8 cellular contexts compared by ENCODE assay signal in the genomic region with DNA sequence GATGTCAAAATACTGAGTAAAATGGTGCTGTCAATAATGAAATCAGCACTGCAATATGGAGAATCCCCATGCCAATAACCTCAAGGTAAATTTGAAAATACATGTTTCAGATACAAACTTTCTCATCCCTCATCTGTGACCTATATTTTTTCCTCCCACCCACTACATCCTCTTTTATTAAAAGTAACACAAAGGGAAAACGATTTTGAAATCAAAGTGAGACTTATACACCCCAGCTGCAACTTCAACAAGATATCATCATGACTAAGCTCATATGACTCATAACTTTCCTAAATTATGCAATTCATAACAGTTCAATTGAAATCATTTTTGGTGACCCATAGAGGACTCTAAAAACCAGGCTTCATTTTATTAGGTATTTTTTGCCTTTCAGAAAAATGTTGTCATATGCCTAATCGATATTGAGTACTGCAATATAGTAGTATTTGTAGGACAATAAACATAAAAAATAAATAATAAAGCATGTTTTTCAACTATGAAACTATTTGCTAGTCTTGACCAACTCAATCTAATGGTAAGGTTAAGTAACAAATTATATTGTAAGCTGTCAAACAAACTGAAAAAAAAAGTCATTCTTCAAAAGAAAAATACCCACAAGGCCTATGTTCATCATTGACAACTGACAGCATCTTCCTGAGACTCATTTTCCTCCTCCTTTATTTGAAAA. TPM values are rescaled to one million over a fixed set of nuclear protein-coding genes. Genes with fewer than 3 reads are reported as not detected.
A peak's percentile ranks its signal among the peaks of the same experiment; 100 is the strongest.
DNase-seq lines count a peak whose midpoint lies in the region; ATAC-seq and TF ChIP-seq lines count a peak whose summit lies in the region.

No MANE protein-coding gene starts in this region.

- ATAC-seq in left colon, result no peak

- no peaks in the 10 kb centered on the region for H3K9me3 ChIP-seq in SJSA1 (replicated peaks)

- H3K4me1 Mint-ChIP-seq in stimulated activated naive CD8-positive, alpha-beta T cell treated with anti-CD3 and anti-CD28 coated beads, Interleukin-15, Interleukin-2, amounts not matched to agents 100 ng/mL and 50 ng/mL, for 24 hours (ENCODE audit: low read depth), result peaks cover 80% of the 10 kb centered on the region

- peaks cover 29% of the 10 kb centered on the region for H3K4me1 ChIP-seq in SJSA1 (replicated peaks)

- H3K27me3 ChIP-seq in SJSA1 (replicated peaks), result no peaks in the 10 kb centered on the region

- peaks cover 3% of the 10 kb centered on the region; the same call in 1 of the 2 replicates for H3K36me3 ChIP-seq in SJSA1

- TF ChIP-seq POLR2A in erythroblast (IDR thresholded peaks at IDR 0.05; ENCODE audit: low read length), result no peak

- DNase-seq in DMS53 (lab: John Stamatoyannopoulos, UW) (peak; percentile 21), DMS53 treated with DMSO at 0.1 percent for 48 hours (lab: John Stamatoyannopoulos, UW; ENCODE audit: unreplicated experiment) (no peak), SJSA1 (ENCODE audit: low read depth in 1 of 2, low spot score in 2 of 2) (no peak), erythroblast (lab: John Stamatoyannopoulos, UW) (peak; percentile 74 to 87), posterior vena cava (ENCODE audit: low spot score) (no peak), left colon (no peak)
- no peak for DNase-seq in NK-92 treated with Interleukin-12 subunit alpha and Interleukin-12 subunit beta, amount 100 ng/mL, for 24 hours (lab: John Stamatoyannopoulos, UW)

- no peaks in the 10 kb centered on the region for H3K9me3 Mint-ChIP-seq in stimulated activated naive CD8-positive, alpha-beta T cell treated with anti-CD3 and anti-CD28 coated beads, Interleukin-15, Interleukin-2, amounts not matched to agents 100 ng/mL and 50 ng/mL, for 24 hours

- H3K27me3 Mint-ChIP-seq in stimulated activated naive CD8-positive, alpha-beta T cell treated with anti-CD3 and anti-CD28 coated beads, Interleukin-15, Interleukin-2, amounts not matched to agents 100 ng/mL and 50 ng/mL, for 24 hours, result no peaks in the 10 kb centered on the region

- H3K4me3 Mint-ChIP-seq in stimulated activated naive CD8-positive, alpha-beta T cell treated with anti-CD3 and anti-CD28 coated beads, Interleukin-15, Interleukin-2, amounts not matched to agents 100 ng/mL and 50 ng/mL, for 24 hours, result peak overlapping the region; percentile 59

- H3K36me3 Mint-ChIP-seq in stimulated activated naive CD8-positive, alpha-beta T cell treated with anti-CD3 and anti-CD28 coated beads, Interleukin-15, Interleukin-2, amounts not matched to agents 100 ng/mL and 50 ng/mL, for 24 hours (ENCODE audit: low read depth), result peaks cover 8% of the 10 kb centered on the region

- no peak overlapping the region for H3K4me3 ChIP-seq in SJSA1

- intact Hi-C loops in posterior vena cava (cut with DNase I) (loop anchor here in 1 of 2 donors (10.0 kb wide), 2 partner anchors 72 to 142 kb away; no protein-coding TSS in a partner anchor), left colon (cut with DNase I, micrococcal nuclease) (loop anchor here in 1 of 2 donors (10.0 kb wide), 1 partner anchor 72 kb away; no protein-coding TSS in a partner anchor)

- H3K27ac ChIP-seq in SJSA1, result peak overlapping the region; percentile 29

- H3K27ac Mint-ChIP-seq in stimulated activated naive CD8-positive, alpha-beta T cell treated with anti-CD3 and anti-CD28 coated beads, Interleukin-15, Interleukin-2, amounts not matched to agents 100 ng/mL and 50 ng/mL, for 24 hours, result peak overlapping the region; percentile 82

RNA-seq across cellular contexts. Expression of a gene that starts 3.0 kb away (rescaled TPM):
- 20.5 and 25.2 TPM in 2 replicates for total RNA-seq in SJSA1 (2014; rRNA removed; shearing (Covaris generic))
- total RNA-seq in posterior vena cava (10 to 100 TPM; 24.8 to 34.9 TPM), left colon (10 to 100 TPM; 21.3 to 22.0 TPM)

Comparison
In these comparisons a context has a peak if more than half of its experiments do, and no peak if none do; other contexts are left out.
1. DNase-seq: peak in DMS53 (single experiment) and erythroblast (2 of 2); none in DMS53 treated with DMSO at 0.1 percent for 48 hours (single experiment), SJSA1 (0 of 2), posterior vena cava (single experiment), NK-92 treated with Interleukin-12 subunit alpha and Interleukin-12 subunit beta, amount 100 ng/mL, for 24 hours (single experiment) and left colon (0 of 2).